In genomic region chr16:8882041-8882617, GRCh38 we compare ENCODE assay signal across 22 cellular contexts. TPM values are rescaled to one million over a fixed set of nuclear protein-coding genes. Genes with fewer than 3 reads are reported as not detected.
DNase-seq lines count a peak whose midpoint lies in the region; ATAC-seq and TF ChIP-seq lines count a peak whose summit lies in the region.
"Had no signal": no experiment of that assay in that cellular context is flagged by ENCODE, and none has a peak within 500 bp of the region (broad histone marks: within the 10 kb centered on the region; RNA-seq: fewer than 3 reads in every experiment).

TSS of gene LITAFD (plus strand) at chr16:8882351. CDS start at chr16:8884356, 2,005 bp downstream.

- H2BK5ac ChIP-seq in H9 (ENCODE audit: insufficient read length, low read length): no peak within 1 kb of the TSS
- no peak within 1 kb of the TSS for H2BK5ac ChIP-seq in mesenchymal stem cell (ENCODE audit: low read depth, low read length, poor library complexity, severe bottlenecking)

- H3K9ac ChIP-seq in H9 (ENCODE audit: extremely low read depth, insufficient read length, low read length): no peak within 1 kb of the TSS
- no peak within 1 kb of the TSS for H3K9ac ChIP-seq in mesenchymal stem cell (ENCODE audit: low read length)
- H3K9ac ChIP-seq: SK-N-SH had no signal

- H3K4me3 Mint-ChIP-seq in H9 (no peak within 1 kb of the TSS), T-helper 17 cell (no peak within 1 kb of the TSS), progenitor cell of endocrine pancreas (ENCODE audit: low read depth) (no peak within 1 kb of the TSS)
- H3K4me3 Mint-ChIP-seq: CD14-positive monocyte had no signal

- H4K91ac ChIP-seq in H9 (ENCODE audit: insufficient read length, low read depth, low read length): no peak within 1 kb of the TSS
- peak within 1 kb of the TSS; percentile 69 for H4K91ac ChIP-seq in mesenchymal stem cell (ENCODE audit: low read length)

- TF ChIP-seq CTCF in H9 (conservative IDR thresholded peaks at IDR 0.05) (no peak), progenitor cell of endocrine pancreas (IDR thresholded peaks at IDR 0.05; ENCODE audit: unreplicated experiment) (no peak)

- H3K27ac Mint-ChIP-seq in H9: peak within 1 kb of the TSS in 2 of 3 experiments; percentile 56 to 86; a peak in 4 of 7 replicates
- H3K27ac Mint-ChIP-seq in T-helper 17 cell: peak within 1 kb of the TSS; percentile 8
- H3K27ac Mint-ChIP-seq in progenitor cell of endocrine pancreas: peak within 1 kb of the TSS; percentile 56

- no peak for ATAC-seq in T-helper 17 cell
- ATAC-seq in HG03139 (IDR thresholded peaks at IDR 0.05; ENCODE audit: unreplicated experiment): no peak

- H3K9me3 ChIP-seq in H9 (ENCODE audit: control insufficient read depth, low read depth, low read length): no peaks in the 10 kb centered on the region
- H3K9me3 ChIP-seq in T-helper 17 cell (ENCODE audit: control insufficient read depth, low read length, poor library complexity, severe bottlenecking): no peaks in the 10 kb centered on the region
- H3K9me3 ChIP-seq in mesenchymal stem cell (ENCODE audit: control insufficient read depth, low read length): no peaks in the 10 kb centered on the region
- H3K9me3 ChIP-seq in SJCRH30 (replicated peaks): no peaks in the 10 kb centered on the region
- H3K9me3 ChIP-seq: Peyer's patch, SK-N-SH had no signal

- H3K56ac ChIP-seq in H9 (ENCODE audit: insufficient read length, low read depth, low read length): no peak within 1 kb of the TSS

- H3K4me3 ChIP-seq in mesenchymal stem cell (ENCODE audit: insufficient read depth in 1 of 2, low read depth in 1 of 2, low read length in 2 of 2) (no peak within 1 kb of the TSS), SJCRH30 (no peak within 1 kb of the TSS)
- H3K4me3 ChIP-seq: Peyer's patch had no signal

- H3K79me1 ChIP-seq in H9 (ENCODE audit: insufficient read depth, low read depth, low read length, poor library complexity, severe bottlenecking) (no peaks in the 10 kb centered on the region), mesenchymal stem cell (replicated peaks; ENCODE audit: low read length, poor library complexity, severe bottlenecking) (peaks cover 3% of the 10 kb centered on the region)

- H2BK15ac ChIP-seq in H9 (ENCODE audit: low read depth, low read length) (no peak within 1 kb of the TSS), mesenchymal stem cell (ENCODE audit: low read depth, poor library complexity, severe bottlenecking) (peak within 1 kb of the TSS; percentile 33)

- H3K4me1 Mint-ChIP-seq in H9 (peaks cover 28 to 30% of the 10 kb centered on the region in 2 experiments), T-helper 17 cell (peaks cover 17% of the 10 kb centered on the region), progenitor cell of endocrine pancreas (ENCODE audit: low read depth) (peaks cover 10% of the 10 kb centered on the region)

- H3K27me3 Mint-ChIP-seq in H9 (ENCODE audit: low read depth) (peaks cover 2% of the 10 kb centered on the region), T-helper 17 cell (peaks cover 11% of the 10 kb centered on the region), progenitor cell of endocrine pancreas (no peaks in the 10 kb centered on the region)

- H3K36me3 Mint-ChIP-seq in H9 (ENCODE audit: insufficient read depth in 1 of 3, low read depth in 3 of 3) (peaks cover 2 to 7% (median 3%) of the 10 kb centered on the region in 3 experiments; a peak in 5 of 7 replicates), T-helper 17 cell (ENCODE audit: low read depth) (peaks cover under 1% of the 10 kb centered on the region), progenitor cell of endocrine pancreas (ENCODE audit: insufficient read depth) (peaks cover under 1% of the 10 kb centered on the region)

- no peak within 1 kb of the TSS for H2BK12ac ChIP-seq in H9 (ENCODE audit: insufficient read length, low read depth, low read length)
- H2BK12ac ChIP-seq in mesenchymal stem cell (ENCODE audit: low read length in 2 of 2): peak within 1 kb of the TSS; percentile 40 to 91

- H2BK120ac ChIP-seq in H9 (ENCODE audit: low read depth, low read length, poor library complexity, severe bottlenecking) (no peak within 1 kb of the TSS), mesenchymal stem cell (ENCODE audit: low read depth, low read length) (no peak within 1 kb of the TSS)

- H2BK20ac ChIP-seq in H9 (ENCODE audit: low read depth, low read length, poor library complexity, severe bottlenecking): no peak within 1 kb of the TSS

- peaks cover 4% of the 10 kb centered on the region for H4K20me1 ChIP-seq in H9 (ENCODE audit: control insufficient read depth, insufficient read depth, insufficient read length)

- DNase-seq in H9: no peak
- DNase-seq in T-helper 17 cell: no peak
- no peak for DNase-seq in mesenchymal stem cell
- no peak for DNase-seq in progenitor cell of endocrine pancreas (ENCODE audit: low spot score, unreplicated experiment)
- DNase-seq in HUDEP-2 (lab: John Stamatoyannopoulos, UW; ENCODE audit: unreplicated experiment in 76 of 76): no peak
- no peak for DNase-seq in SJCRH30
- DNase-seq: ACHN; DMS79; Karpas-422; NCI-H1048; NCI-H1436 treated with DMSO at 0.1 percent for 48 hours; NCI-H2081; NCI-H446 treated with DMSO at 0.1 percent for 48 hours; NCI-H69; NK-92 treated with Interleukin-12 subunit alpha and Interleukin-12 subunit beta, amount 100 ng/mL, for 24 hours; Right ventricle myocardium superior; SK-N-SH had no signal

- no peak within 1 kb of the TSS for H3K4me2 ChIP-seq in H9 (ENCODE audit: insufficient read depth, insufficient read length, low read length)
- H3K4me2 ChIP-seq in mesenchymal stem cell (ENCODE audit: low read length, poor library complexity, severe bottlenecking): no peak within 1 kb of the TSS
- H3K4me2 ChIP-seq: SK-N-SH had no signal

- H3K4ac ChIP-seq in H9 (ENCODE audit: low read depth, low read length): no peak within 1 kb of the TSS
- no peak within 1 kb of the TSS for H3K4ac ChIP-seq in mesenchymal stem cell (ENCODE audit: low read depth in 1 of 2, low read length in 2 of 2)

- H2AK5ac ChIP-seq in H9 (ENCODE audit: insufficient read length, low read length): no peak within 1 kb of the TSS
- H2AK5ac ChIP-seq in mesenchymal stem cell (ENCODE audit: low read length, severe bottlenecking): peak within 1 kb of the TSS; percentile 25

- H3K27ac ChIP-seq in H9 (ENCODE audit: insufficient read length, low read depth, low read length) (no peak within 1 kb of the TSS), mesenchymal stem cell (ENCODE audit: low read length, poor library complexity, severe bottlenecking) (no peak within 1 kb of the TSS), SJCRH30 (no peak within 1 kb of the TSS)
- H3K27ac ChIP-seq: Peyer's patch had no signal

- H4K8ac ChIP-seq in H9 (replicated peaks; ENCODE audit: insufficient read length, low read depth, low read length) (no peak within 1 kb of the TSS), mesenchymal stem cell (ENCODE audit: low read length) (peak within 1 kb of the TSS; percentile 31)

- H4K5ac ChIP-seq in H9 (ENCODE audit: insufficient read length, low read depth, low read length): no peak within 1 kb of the TSS

- H3K23ac ChIP-seq in H9 (ENCODE audit: insufficient read length, low read depth, low read length) (no peak within 1 kb of the TSS), mesenchymal stem cell (ENCODE audit: low read length in 2 of 2) (no peak within 1 kb of the TSS)

- H3K9me3 Mint-ChIP-seq in H9 (no peaks in the 10 kb centered on the region; a peak in 1 of 5 replicates), progenitor cell of endocrine pancreas (ENCODE audit: low read depth) (no peaks in the 10 kb centered on the region)
- H3K9me3 Mint-ChIP-seq: CD14-positive monocyte had no signal

- H3T11ph ChIP-seq in H9 (ENCODE audit: low read length): no peak within 1 kb of the TSS

- H3K36me3 ChIP-seq in mesenchymal stem cell (ENCODE audit: control insufficient read depth in 1 of 2, insufficient read depth in 2 of 2, low read depth in 1 of 2, low read length in 2 of 2): peaks cover 2% of the 10 kb centered on the region in 2 experiments
- no peaks in the 10 kb centered on the region for H3K36me3 ChIP-seq in SJCRH30
- H3K36me3 ChIP-seq: Peyer's patch had no signal

- WGBS in H9 (ENCODE audit: extremely low coverage, insufficient read length, low lambda C conversion rate): no CpG with 5 or more reads among the region's 10 CpGs
- 83% methylated on average over 10 of the region's 10 CpGs for WGBS in mesenchymal stem cell

- no peaks in the 10 kb centered on the region for H3K23me2 ChIP-seq in H9 (ENCODE audit: insufficient read length, low read depth, low read length, poor library complexity, severe bottlenecking)

- H3K18ac ChIP-seq in H9 (ENCODE audit: insufficient read length, low read depth, low read length) (no peak within 1 kb of the TSS), mesenchymal stem cell (ENCODE audit: low read depth in 1 of 2, low read length in 2 of 2) (peak within 1 kb of the TSS in 1 of 2 experiments; percentile 28)

- H3K14ac ChIP-seq in H9 (ENCODE audit: insufficient read depth, low read length) (no peak within 1 kb of the TSS), mesenchymal stem cell (ENCODE audit: low read length in 2 of 2) (no peak within 1 kb of the TSS)

- no peaks in the 10 kb centered on the region; the same call in 1 of the 2 replicates for H3K4me1 ChIP-seq in H9 (ENCODE audit: insufficient read depth, low read length)
- H3K4me1 ChIP-seq in mesenchymal stem cell (ENCODE audit: control insufficient read depth, insufficient read depth, low read depth, low read length): peaks cover 43% of the 10 kb centered on the region
- H3K4me1 ChIP-seq in SJCRH30: peaks cover 42% of the 10 kb centered on the region

- no peaks in the 10 kb centered on the region for H3K27me3 ChIP-seq in H9 (ENCODE audit: insufficient read depth, low read length)
- no peaks in the 10 kb centered on the region for H3K27me3 ChIP-seq in mesenchymal stem cell (ENCODE audit: control insufficient read depth in 1 of 2, insufficient read depth in 1 of 2, low read length in 2 of 2)
- H3K27me3 ChIP-seq in SJCRH30: no peaks in the 10 kb centered on the region
- H3K27me3 ChIP-seq: Peyer's patch had no signal

- no peaks in the 10 kb centered on the region for H3K79me2 ChIP-seq in H9 (ENCODE audit: insufficient read depth, low read length)

- H2AFZ ChIP-seq in H9 (ENCODE audit: low read length) (no peak within 1 kb of the TSS), mesenchymal stem cell (ENCODE audit: low read depth, low read length) (no peak within 1 kb of the TSS)

RNA-seq across cellular contexts. Expression of gene LITAFD, which starts in this region (rescaled TPM):
- total RNA-seq in H9 (2021): not detected in 2 replicates
- total RNA-seq in T-helper 17 cell: under 1 TPM in 1 of 2 donors, not detected in 1; 0.75 TPM
- not detected for polyA plus RNA-seq in mesenchymal stem cell (2013, experiment 1 of 2)
- polyA plus RNA-seq in mesenchymal stem cell (2013, experiment 2 of 2): not detected
- total RNA-seq in progenitor cell of endocrine pancreas: not detected in 2 replicates
- not detected in 2 replicates for total RNA-seq in SJCRH30 (2014; rRNA removed; shearing (Covaris generic))
- total RNA-seq: H4, MCF 10A, Peyer's patch, Right ventricle myocardium superior had no signal
- polyA plus RNA-seq: CD14-positive monocyte, SK-N-SH had no signal

Comparison
In these comparisons a context has a peak if more than half of its experiments do, and no peak if none do; other contexts are left out.
1. H3K27ac Mint-ChIP-seq: peak in every context shown above with its lines; median percentile 71 in H9; 56 in progenitor cell of endocrine pancreas; 8 in T-helper 17 cell.